In genomic region chr6:37741757-37742400, GRCh38 we compare ENCODE assay signal across 1 cellular context.
A peak's percentile ranks its signal among the peaks of the same experiment; 100 is the strongest.
TF ChIP-seq lines count a peak whose summit lies in the region.

No MANE protein-coding gene starts in this region.

TF ChIP-seq in K562, 482 proteins besides CTCF, POLR2A, EP300 and RAD21 (continued from another document):
- TF ChIP-seq CTCFL (IDR thresholded peaks at IDR 0.05; ENCODE audit: borderline replicate concordance, insufficient read depth, low read depth, low read length, poor library complexity, severe bottlenecking) (peak; percentile 29), ID3 (CRISPR knock-in tag; IDR thresholded peaks at IDR 0.05) (0 out of 2 replicates have a peak, but pooled peaks have one; percentile 18), ID3 (tag; IDR thresholded peaks at IDR 0.05) (no peak)
